In genomic region chr10:104922810-104923209, GRCh38 we compare ENCODE assay signal across 16 cellular contexts.
DNase-seq lines count a peak whose midpoint lies in the region; ATAC-seq, FAIRE-seq and TF ChIP-seq lines count a peak whose summit lies in the region.
"Had no signal": no experiment of that assay in that cellular context is flagged by ENCODE, and none has a peak within 500 bp of the region (broad histone marks: within the 10 kb centered on the region; RNA-seq: fewer than 3 reads in every experiment).

No MANE protein-coding gene starts in this region.

- FAIRE-seq in GM12892 (lab: Jason Lieb, UNC): peak; percentile 88

- no peak overlapping the region for H4K8ac ChIP-seq in mesenchymal stem cell (ENCODE audit: low read length)

- H2BK12ac ChIP-seq in mesenchymal stem cell (ENCODE audit: low read length in 2 of 2): no peak overlapping the region

- no peak overlapping the region for H2AK5ac ChIP-seq in mesenchymal stem cell (ENCODE audit: low read length, severe bottlenecking)

- H2BK15ac ChIP-seq in mesenchymal stem cell (ENCODE audit: low read depth, poor library complexity, severe bottlenecking): no peak overlapping the region

- no peak overlapping the region for H3K4me3 ChIP-seq in mesenchymal stem cell (ENCODE audit: insufficient read depth in 1 of 2, low read depth in 1 of 2, low read length in 2 of 2)
- H3K4me3 ChIP-seq: left lung, SK-N-MC had no signal

- H3K9ac ChIP-seq in mesenchymal stem cell (ENCODE audit: low read length): no peak overlapping the region
- H3K9ac ChIP-seq: parathyroid adenoma had no signal

- CTCF ChIA-PET in activated naive CD4-positive, alpha-beta T cell treated with anti-CD3 and anti-CD28 coated beads for 36 hours (lab: Charles Lee): interaction anchor here (1.0 to 1.3 kb wide), 3 partner anchors 9 to 284 kb away, joined by 3 to 4 read pairs (median 4); no protein-coding TSS in a partner anchor

- no peaks in the 10 kb centered on the region for H3K4me1 ChIP-seq in mesenchymal stem cell (ENCODE audit: control insufficient read depth, insufficient read depth, low read depth, low read length)
- H3K4me1 ChIP-seq: Caco-2, left lung, parathyroid adenoma had no signal

- no peaks in the 10 kb centered on the region for H3K36me3 ChIP-seq in mesenchymal stem cell (ENCODE audit: control insufficient read depth in 1 of 2, insufficient read depth in 2 of 2, low read depth in 1 of 2, low read length in 2 of 2)
- H3K36me3 ChIP-seq: left lung had no signal

- H3K27me3 ChIP-seq in mesenchymal stem cell (ENCODE audit: control insufficient read depth in 1 of 2, insufficient read depth in 1 of 2, low read length in 2 of 2): peaks cover 0 to 12% of the 10 kb centered on the region in 2 experiments
- H3K27me3 ChIP-seq: left lung had no signal

- H3K79me1 ChIP-seq in mesenchymal stem cell (replicated peaks; ENCODE audit: low read length, poor library complexity, severe bottlenecking): no peaks in the 10 kb centered on the region

- H3K9me3 ChIP-seq in mesenchymal stem cell (ENCODE audit: control insufficient read depth, low read length): no peaks in the 10 kb centered on the region
- H3K9me3 ChIP-seq: Caco-2, left lung had no signal

- no peak for DNase-seq in GM12892 (ENCODE audit: insufficient read length)
- no peak for DNase-seq in mesenchymal stem cell
- no peak for DNase-seq in activated naive CD4-positive, alpha-beta T cell treated with anti-CD3 and anti-CD28 coated beads for 36 hours
- DNase-seq in activated T-cell treated with anti-CD3 and anti-CD28 coated beads for 4 hours: no peak
- DNase-seq: activated gamma-delta T cell treated with Interleukin-2 at 50 U/mL for 16 hours, Caco-2, hypothalamus, left lung, NCI-H1417 treated with DMSO at 0.1 percent for 48 hours, substantia nigra had no signal

- ATAC-seq in GM19351 (IDR thresholded peaks at IDR 0.05; ENCODE audit: unreplicated experiment) (peak; percentile 69), HG02678 (IDR thresholded peaks at IDR 0.05; ENCODE audit: unreplicated experiment) (peak; percentile 76), HG03442 (IDR thresholded peaks at IDR 0.05; ENCODE audit: unreplicated experiment) (peak; percentile 70), GM19455 (IDR thresholded peaks at IDR 0.05; ENCODE audit: unreplicated experiment) (no peak)
- ATAC-seq: left lung had no signal

- H3K4me1 Mint-ChIP-seq in activated naive CD4-positive, alpha-beta T cell treated with anti-CD3 and anti-CD28 coated beads for 36 hours (ENCODE audit: low read depth): no peaks in the 10 kb centered on the region

- intact Hi-C loops in activated naive CD4-positive, alpha-beta T cell treated with anti-CD3 and anti-CD28 coated beads for 36 hours (cut with micrococcal nuclease): loop anchor here (10.0 kb wide), 2 partner anchors 158 to 518 kb away; no protein-coding TSS in a partner anchor

- H3K18ac ChIP-seq in mesenchymal stem cell (ENCODE audit: low read depth in 1 of 2, low read length in 2 of 2): no peak overlapping the region

- WGBS in mesenchymal stem cell: 74% methylated on average over 3 of the region's 3 CpGs

- H3K4me2 ChIP-seq in mesenchymal stem cell (ENCODE audit: low read length, poor library complexity, severe bottlenecking): no peak overlapping the region

- no peaks in the 10 kb centered on the region for H3K9me3 Mint-ChIP-seq in activated naive CD4-positive, alpha-beta T cell treated with anti-CD3 and anti-CD28 coated beads for 36 hours

- H4K91ac ChIP-seq in mesenchymal stem cell (ENCODE audit: low read length): no peak overlapping the region

- no peak overlapping the region for H3K23ac ChIP-seq in mesenchymal stem cell (ENCODE audit: low read length in 2 of 2)

- H3K27ac ChIP-seq in mesenchymal stem cell (ENCODE audit: low read length, poor library complexity, severe bottlenecking): no peak overlapping the region
- H3K27ac ChIP-seq: left lung, parathyroid adenoma, SK-N-MC had no signal

- H2BK5ac ChIP-seq in mesenchymal stem cell (ENCODE audit: low read depth, low read length, poor library complexity, severe bottlenecking): no peak overlapping the region

- no peaks in the 10 kb centered on the region for H3K27me3 Mint-ChIP-seq in activated naive CD4-positive, alpha-beta T cell treated with anti-CD3 and anti-CD28 coated beads for 36 hours (ENCODE audit: low read depth)

- no peak overlapping the region for H3K27ac Mint-ChIP-seq in activated naive CD4-positive, alpha-beta T cell treated with anti-CD3 and anti-CD28 coated beads for 36 hours

- no peaks in the 10 kb centered on the region for H3K36me3 Mint-ChIP-seq in activated naive CD4-positive, alpha-beta T cell treated with anti-CD3 and anti-CD28 coated beads for 36 hours (ENCODE audit: low read depth)

- no peak overlapping the region for H3K4ac ChIP-seq in mesenchymal stem cell (ENCODE audit: low read depth in 1 of 2, low read length in 2 of 2)

- no peak for TF ChIP-seq POLR2A in GM12892 (IDR thresholded peaks at IDR 0.05; ENCODE audit: low read depth, low read length)

- no peak overlapping the region for H2AFZ ChIP-seq in mesenchymal stem cell (ENCODE audit: low read depth, low read length)
- H2AFZ ChIP-seq: parathyroid adenoma had no signal

- H3K14ac ChIP-seq in mesenchymal stem cell (ENCODE audit: low read length in 2 of 2): no peak overlapping the region

- no peak overlapping the region for H2BK120ac ChIP-seq in mesenchymal stem cell (ENCODE audit: low read depth, low read length)

- no peak overlapping the region for H3K4me3 Mint-ChIP-seq in activated naive CD4-positive, alpha-beta T cell treated with anti-CD3 and anti-CD28 coated beads for 36 hours
